ENCODE assay signal across 36 cellular contexts in genomic region chr15:77636209-77636608, GRCh38. TPM values are rescaled to one million over a fixed set of nuclear protein-coding genes. Genes with fewer than 3 reads are reported as not detected.
"Had no signal": no experiment of that assay in that cellular context is flagged by ENCODE, and none has a peak within 500 bp of the region (broad histone marks: within the 10 kb centered on the region; RNA-seq: fewer than 3 reads in every experiment).

No MANE protein-coding gene starts in this region.

- DNase-seq: activated B cell treated with CpG ODN at 0.5 μM for 24 hours; activated CD4-positive, alpha-beta memory T cell treated with anti-CD3 and anti-CD28 coated beads for 36 hours; activated CD4-positive, alpha-beta T cell treated with anti-CD3 and anti-CD28 coated beads for 4 hours; activated CD4-positive, alpha-beta T cell treated with anti-CD3 and anti-CD28 coated beads, Interleukin-2, amount 50 U/mL, for 1 hour; activated CD4-positive, CD25-positive, alpha-beta regulatory T cell treated with anti-CD3 and anti-CD28 coated beads, Interleukin-2, amount 50 U/mL, for 72 hours; activated CD8-positive, alpha-beta memory T cell treated with anti-CD3 and anti-CD28 coated beads, Interleukin-2, amount 50 U/mL, for 4 hours; activated gamma-delta T cell treated with Interleukin-2 at 50 U/mL for 16 hours; activated naive CD4-positive, alpha-beta T cell treated with anti-CD3 and anti-CD28 coated beads for 36 hours; activated T-cell treated with anti-CD3 and anti-CD28 coated beads for 4 hours; activated T-cell treated with anti-CD3 and anti-CD28 coated beads, Interleukin-2, amount 50 U/mL, for 4 hours; adrenal gland; body of pancreas; caudate nucleus; cerebellar nuclear complex; Karpas-422; KBM-7; NCI-H1694; NCI-H1930; NCI-H2081 treated with DMSO at 0.1 percent for 48 hours; NCI-H2171 treated with DMSO at 0.1 percent for 48 hours; NCI-H345; NCI-H524 treated with DMSO at 0.1 percent for 48 hours; NCI-H82; NK-92 treated with Interleukin-12 subunit alpha and Interleukin-12 subunit beta, amount 100 ng/mL, for 24 hours; PC-3; Peyer's patch; RPMI8226; SW 1271; T-helper 1 cell; T-helper 2 cell; T-helper 9 cell had no signal

- H3K4me3 ChIP-seq: adrenal gland, body of pancreas, Peyer's patch had no signal

- H3K36me3 ChIP-seq: adrenal gland, Peyer's patch had no signal

- H3K9me3 Mint-ChIP-seq: activated B cell treated with CpG ODN at 0.5 μM for 24 hours; activated CD4-positive, alpha-beta memory T cell treated with anti-CD3 and anti-CD28 coated beads for 36 hours; activated naive CD4-positive, alpha-beta T cell treated with anti-CD3 and anti-CD28 coated beads for 36 hours; activated naive CD4-positive, alpha-beta T cell treated with anti-CD3 and anti-CD28 coated beads, Interleukin-2, amount 50 U/mL, for 72 hours; activated T-cell treated with anti-CD3 and anti-CD28 coated beads, Interleukin-2, amount 50 U/mL, for 4 hours; activated T-helper 1 cell treated with anti-CD3 and anti-CD28 coated beads, Interleukin-12 subunit alpha, Interleukin-12 subunit beta, Interleukin-2, Interleukin-4 antibody, amounts not matched to agents 30 ng/mL and 10 ng/mL and 1 ng/mL, durations not matched to agents 14 hours and 24 hours and 36 hours had no signal

- ATAC-seq: activated naive CD4-positive, alpha-beta T cell treated with anti-CD3 and anti-CD28 coated beads, Interleukin-2, amount 50 U/mL, for 72 hours; activated T-cell treated with anti-CD3 and anti-CD28 coated beads, Interleukin-2, amount 50 U/mL, for 4 hours; body of pancreas; PC-3 had no signal

- H3K27ac ChIP-seq: adrenal gland, body of pancreas, Peyer's patch, VCaP had no signal

- H3K27ac Mint-ChIP-seq: activated B cell treated with CpG ODN at 0.5 μM for 24 hours; activated CD4-positive, alpha-beta memory T cell treated with anti-CD3 and anti-CD28 coated beads for 36 hours; activated naive CD4-positive, alpha-beta T cell treated with anti-CD3 and anti-CD28 coated beads for 36 hours; activated naive CD4-positive, alpha-beta T cell treated with anti-CD3 and anti-CD28 coated beads, Interleukin-2, amount 50 U/mL, for 72 hours; activated T-helper 1 cell treated with anti-CD3 and anti-CD28 coated beads, Interleukin-12 subunit alpha, Interleukin-12 subunit beta, Interleukin-2, Interleukin-4 antibody, amounts not matched to agents 30 ng/mL and 10 ng/mL and 1 ng/mL, durations not matched to agents 14 hours and 24 hours and 36 hours had no signal

- H3K9me3 ChIP-seq: adrenal gland, body of pancreas, Peyer's patch had no signal

- H3K36me3 Mint-ChIP-seq: activated CD4-positive, alpha-beta memory T cell treated with anti-CD3 and anti-CD28 coated beads for 36 hours; activated naive CD4-positive, alpha-beta T cell treated with anti-CD3 and anti-CD28 coated beads, Interleukin-2, amount 50 U/mL, for 72 hours had no signal

- H3K4me3 Mint-ChIP-seq: activated B cell treated with CpG ODN at 0.5 μM for 24 hours; activated CD4-positive, alpha-beta memory T cell treated with anti-CD3 and anti-CD28 coated beads for 36 hours; activated naive CD4-positive, alpha-beta T cell treated with anti-CD3 and anti-CD28 coated beads for 36 hours; activated T-cell treated with anti-CD3 and anti-CD28 coated beads, Interleukin-2, amount 50 U/mL, for 4 hours had no signal

RNA-seq across cellular contexts. Expression of gene LINGO1, which starts 3.5 kb away (rescaled TPM):
- total RNA-seq: activated B cell treated with CpG ODN at 0.5 μM for 24 hours; activated CD4-positive, alpha-beta memory T cell treated with anti-CD3 and anti-CD28 coated beads for 36 hours; activated naive CD4-positive, alpha-beta T cell treated with anti-CD3 and anti-CD28 coated beads for 36 hours; activated naive CD4-positive, alpha-beta T cell treated with anti-CD3 and anti-CD28 coated beads, Interleukin-2, amount 50 U/mL, for 72 hours; activated T-cell treated with anti-CD3 and anti-CD28 coated beads, Interleukin-2, amount 50 U/mL, for 4 hours; activated T-helper 1 cell treated with anti-CD3 and anti-CD28 coated beads, Interleukin-12 subunit alpha, Interleukin-12 subunit beta, Interleukin-2, Interleukin-4 antibody, amounts not matched to agents 30 ng/mL and 10 ng/mL and 1 ng/mL, durations not matched to agents 14 hours and 24 hours and 36 hours; bronchial epithelial cell; MCF 10A; PC-3 had no signal
